In the genomic region with DNA sequence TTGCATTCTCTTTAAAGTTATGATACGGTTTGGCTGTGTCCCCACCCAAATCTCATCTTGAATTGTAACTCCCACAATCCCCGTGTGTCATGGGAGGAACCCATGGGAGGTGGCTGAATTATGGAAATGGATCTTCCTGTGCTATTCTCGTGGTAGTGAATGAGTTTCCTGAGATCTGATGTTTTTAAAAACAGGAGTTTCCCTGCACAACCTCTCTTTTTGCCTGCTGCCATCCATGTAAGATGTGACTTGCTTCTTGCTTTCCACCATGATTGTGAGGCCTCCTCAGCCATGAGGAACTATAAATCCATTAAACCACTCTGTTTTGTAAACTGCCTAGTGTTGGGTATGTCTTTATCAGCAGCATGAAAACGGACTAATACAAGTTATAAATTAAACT, we compare ENCODE assay signal across 19 cellular contexts. TPM values are rescaled to one million over a fixed set of nuclear protein-coding genes. Genes with fewer than 3 reads are reported as not detected.
DNase-seq lines count a peak whose midpoint lies in the region; ATAC-seq and TF ChIP-seq lines count a peak whose summit lies in the region.
"Had no signal": no experiment of that assay in that cellular context is flagged by ENCODE, and none has a peak within 500 bp of the region (broad histone marks: within the 10 kb centered on the region; RNA-seq: fewer than 3 reads in every experiment).

No MANE protein-coding gene starts in this region.

- H3K36me3 ChIP-seq in A673 (ENCODE audit: insufficient read depth, low read length, poor library complexity, severe bottlenecking) (no peaks in the 10 kb centered on the region), HEK293 (ENCODE audit: control insufficient read depth in 2 of 2, insufficient read depth in 1 of 2, low read length in 2 of 2) (no peaks in the 10 kb centered on the region), PC-9 (ENCODE audit: low read depth) (no peaks in the 10 kb centered on the region)
- H3K36me3 ChIP-seq: BLaER1 treated with 17β-estradiol and CSF1 and Interleukin-3, amounts not matched to agents 10 nM and 100 nM had no signal

- H4K20me1 ChIP-seq in PC-9 (ENCODE audit: insufficient read depth): no peaks in the 10 kb centered on the region
- H4K20me1 ChIP-seq: BLaER1 treated with 17β-estradiol and CSF1 and Interleukin-3, amounts not matched to agents 10 nM and 100 nM had no signal

- BruUV-seq in A673 (replicated peaks; lab: Mats Ljungman, UMichigan) (no TSS peak), PC-9 (replicated peaks; lab: Mats Ljungman, UMichigan) (no TSS peak)

- H3K79me2 ChIP-seq in PC-9 (ENCODE audit: low read depth): no peaks in the 10 kb centered on the region

- DNase-seq in A673 (ENCODE audit: low spot score) (peak; percentile 16), PC-9 (no peak), DMS53 treated with DMSO at 0.1 percent for 48 hours (lab: John Stamatoyannopoulos, UW; ENCODE audit: unreplicated experiment) (no peak)
- DNase-seq in natural killer cell treated with Interleukin-12 subunit alpha and Interleukin-12 subunit beta and Interleukin-15 and Interleukin-18, amount 100 ng/mL, for 72 hours (ENCODE audit: low spot score): no peak
- DNase-seq in stimulated activated naive CD4-positive, alpha-beta T cell (lab: John Stamatoyannopoulos, UW): no peak
- DNase-seq in T-helper 2 cell treated with Interferon-gamma antibody and Interleukin-4, amounts not matched to agents 5 μg/mL and 100 μg/mL, for 36 hours (ENCODE audit: low spot score): no peak
- DNase-seq: 8988T; AML-193; CD4-positive, alpha-beta T cell; CD8-positive, alpha-beta T cell; DMS 273 treated with DMSO at 0.1 percent for 48 hours; DMS153; DMS53; DMS79 treated with DMSO at 0.1 percent for 48 hours; GF-D8 had no signal

- H3K27me3 Mint-ChIP-seq in natural killer cell treated with Interleukin-12 subunit alpha and Interleukin-12 subunit beta and Interleukin-15 and Interleukin-18, amount 100 ng/mL, for 72 hours: no peaks in the 10 kb centered on the region
- H3K27me3 Mint-ChIP-seq in T-helper 2 cell treated with Interferon-gamma antibody and Interleukin-4, amounts not matched to agents 5 μg/mL and 100 μg/mL, for 36 hours (ENCODE audit: low read depth): peaks cover 2% of the 10 kb centered on the region
- H3K27me3 Mint-ChIP-seq: CD4-positive, alpha-beta T cell had no signal

- TF ChIP-seq CTCF in A673 (conservative IDR thresholded peaks at IDR 0.05; ENCODE audit: low read depth, low read length) (no peak), HEK293 (tag by site-specific recombination; IDR thresholded peaks at IDR 0.05) (no peak), PC-9 (conservative IDR thresholded peaks at IDR 0.05) (no peak)

- no peak overlapping the region for H3K27ac ChIP-seq in A673 (ENCODE audit: low read depth, low read length, poor library complexity, severe bottlenecking)
- H3K27ac ChIP-seq in HEK293 (ENCODE audit: extremely low read depth, low read depth, low read length): no peak overlapping the region
- no peak overlapping the region for H3K27ac ChIP-seq in PC-9
- H3K27ac ChIP-seq: BLaER1 treated with 17β-estradiol and CSF1 and Interleukin-3, amounts not matched to agents 10 nM and 100 nM; C4-2B had no signal

- H3K4me3 Mint-ChIP-seq in natural killer cell treated with Interleukin-12 subunit alpha and Interleukin-12 subunit beta and Interleukin-15 and Interleukin-18, amount 100 ng/mL, for 72 hours: peak overlapping the region; percentile 28
- no peak overlapping the region for H3K4me3 Mint-ChIP-seq in T-helper 2 cell treated with Interferon-gamma antibody and Interleukin-4, amounts not matched to agents 5 μg/mL and 100 μg/mL, for 36 hours
- H3K4me3 Mint-ChIP-seq: B cell; CD4-positive, alpha-beta T cell; CD8-positive, alpha-beta T cell had no signal

- H3K36me3 Mint-ChIP-seq in natural killer cell treated with Interleukin-12 subunit alpha and Interleukin-12 subunit beta and Interleukin-15 and Interleukin-18, amount 100 ng/mL, for 72 hours: no peaks in the 10 kb centered on the region
- no peaks in the 10 kb centered on the region for H3K36me3 Mint-ChIP-seq in T-helper 2 cell treated with Interferon-gamma antibody and Interleukin-4, amounts not matched to agents 5 μg/mL and 100 μg/mL, for 36 hours (ENCODE audit: low read depth)
- H3K36me3 Mint-ChIP-seq: CD8-positive, alpha-beta T cell had no signal

- H3K4me1 Mint-ChIP-seq in natural killer cell treated with Interleukin-12 subunit alpha and Interleukin-12 subunit beta and Interleukin-15 and Interleukin-18, amount 100 ng/mL, for 72 hours (ENCODE audit: low read depth in 2 of 2): peaks cover 35 to 48% of the 10 kb centered on the region in 2 donors
- no peaks in the 10 kb centered on the region for H3K4me1 Mint-ChIP-seq in T-helper 2 cell treated with Interferon-gamma antibody and Interleukin-4, amounts not matched to agents 5 μg/mL and 100 μg/mL, for 36 hours (ENCODE audit: low read depth)
- H3K4me1 Mint-ChIP-seq: B cell had no signal

- H3K9me3 ChIP-seq in A673 (ENCODE audit: low read depth, low read length, poor library complexity, severe bottlenecking) (no peaks in the 10 kb centered on the region), HEK293 (ENCODE audit: control insufficient read depth, insufficient read depth, low read depth, low read length) (no peaks in the 10 kb centered on the region), PC-9 (ENCODE audit: insufficient read depth, low read depth) (peaks cover 10% of the 10 kb centered on the region; the same call in 1 of the 2 replicates)

- H3K4me3 ChIP-seq in A673 (ENCODE audit: low read depth, low read length, poor library complexity, severe bottlenecking) (no peak overlapping the region), HEK293 (ENCODE audit: low read depth, low read length) (no peak overlapping the region), PC-9 (no peak overlapping the region)
- H3K4me3 ChIP-seq: BLaER1 treated with 17β-estradiol and CSF1 and Interleukin-3, amounts not matched to agents 10 nM and 100 nM had no signal

- no peaks in the 10 kb centered on the region for H3K9me2 ChIP-seq in PC-9 (ENCODE audit: insufficient read depth)

- H3K27me3 ChIP-seq in A673 (replicated peaks; ENCODE audit: insufficient read depth, low read depth, low read length, poor library complexity) (no peaks in the 10 kb centered on the region), PC-9 (ENCODE audit: insufficient read depth, low read depth) (no peaks in the 10 kb centered on the region)
- H3K27me3 ChIP-seq: BLaER1 treated with 17β-estradiol and CSF1 and Interleukin-3, amounts not matched to agents 10 nM and 100 nM had no signal

- POLR2A ChIA-PET in A673 (lab: Charles Lee; ENCODE audit: low non-redundant PET): no interaction called here
- POLR2A ChIA-PET in HEK293 (lab: Yijun Ruan, JAX): no interaction called here
- POLR2A ChIA-PET in PC-9 (lab: Charles Lee; ENCODE audit: unreplicated experiment): no interaction called here

- no peaks in the 10 kb centered on the region for H3K9me3 Mint-ChIP-seq in natural killer cell treated with Interleukin-12 subunit alpha and Interleukin-12 subunit beta and Interleukin-15 and Interleukin-18, amount 100 ng/mL, for 72 hours
- H3K9me3 Mint-ChIP-seq in T-helper 2 cell treated with Interferon-gamma antibody and Interleukin-4, amounts not matched to agents 5 μg/mL and 100 μg/mL, for 36 hours: no peaks in the 10 kb centered on the region
- H3K9me3 Mint-ChIP-seq: CD4-positive, alpha-beta T cell; CD8-positive, alpha-beta T cell had no signal

- H3K27ac Mint-ChIP-seq in natural killer cell treated with Interleukin-12 subunit alpha and Interleukin-12 subunit beta and Interleukin-15 and Interleukin-18, amount 100 ng/mL, for 72 hours: no peak overlapping the region
- H3K27ac Mint-ChIP-seq in T-helper 2 cell treated with Interferon-gamma antibody and Interleukin-4, amounts not matched to agents 5 μg/mL and 100 μg/mL, for 36 hours: no peak overlapping the region
- H3K27ac Mint-ChIP-seq: B cell; CD4-positive, alpha-beta T cell; CD8-positive, alpha-beta T cell had no signal

- H3F3A ChIP-seq in PC-9 (ENCODE audit: insufficient read depth, low read depth): no peaks in the 10 kb centered on the region

- intact Hi-C loops in A673 (cut with micrococcal nuclease; ENCODE audit: unreplicated experiment): no loop called here
- intact Hi-C loops in PC-9 (cut with micrococcal nuclease; ENCODE audit: unreplicated experiment): no loop called here

- H2AFZ ChIP-seq in PC-9: peak overlapping the region; percentile 44; the same call in 1 of the 2 replicates

- ATAC-seq in natural killer cell treated with Interleukin-12 subunit alpha and Interleukin-12 subunit beta and Interleukin-15 and Interleukin-18, amount 100 ng/mL, for 72 hours: no peak
- ATAC-seq: CD8-positive, alpha-beta T cell had no signal

- H3K4me1 ChIP-seq in A673 (ENCODE audit: insufficient read depth, low read length, poor library complexity, severe bottlenecking) (no peaks in the 10 kb centered on the region), HEK293 (ENCODE audit: control insufficient read depth, insufficient read depth, low read length) (no peaks in the 10 kb centered on the region), PC-9 (replicated peaks; ENCODE audit: insufficient read depth) (no peaks in the 10 kb centered on the region)
- H3K4me1 ChIP-seq: BLaER1 treated with 17β-estradiol and CSF1 and Interleukin-3, amounts not matched to agents 10 nM and 100 nM had no signal

- no peak overlapping the region for H3K4me2 ChIP-seq in PC-9
- H3K4me2 ChIP-seq: BLaER1 treated with 17β-estradiol and CSF1 and Interleukin-3, amounts not matched to agents 10 nM and 100 nM had no signal

- CTCF ChIA-PET in A673 (lab: Charles Lee) (no interaction called here), HEK293 (lab: Yijun Ruan, JAX) (no interaction called here), PC-9 (lab: Charles Lee) (no interaction called here)

TF ChIP-seq in HEK293, 187 proteins besides CTCF, POLR2A, EP300 and RAD21:
- TF ChIP-seq SETDB1 (IDR thresholded peaks at IDR 0.05; ENCODE audit: insufficient read length, low read length) (peak; percentile 68), EGR2 (tag by site-specific recombination; IDR thresholded peaks at IDR 0.05; ENCODE audit: low read depth) (no peak)

RNA-seq across cellular contexts. Expression of a gene that starts 37.5 kb away (rescaled TPM):
- total RNA-seq in A673 (2021): 26.9 and 38.0 TPM in 2 replicates
- 208 and 279 TPM in 2 replicates for total RNA-seq in PC-9 (2021)
- 10 to 100 TPM; 11.1 to 12.0 TPM for total RNA-seq in natural killer cell treated with Interleukin-12 subunit alpha and Interleukin-12 subunit beta and Interleukin-15 and Interleukin-18, amount 100 ng/mL, for 72 hours
